ENCODE assay signal across 8 cellular contexts in genomic region chr15:94670436-94671034, GRCh38.
DNase-seq lines count a peak whose midpoint lies in the region; ATAC-seq and TF ChIP-seq lines count a peak whose summit lies in the region.

No MANE protein-coding gene starts in this region.

- H3K9me3 ChIP-seq in lung (ENCODE audit: control insufficient read depth in 2 of 2, insufficient read depth in 1 of 2, low read length in 1 of 2): no peaks in the 10 kb centered on the region

- no peak; the same call in 2 of the 3 replicates for ATAC-seq in GM23338
- ATAC-seq in lung (ENCODE audit: insufficient read depth, low FRiP score): no peak
- ATAC-seq in HG02840 (IDR thresholded peaks at IDR 0.05; ENCODE audit: low FRiP score, unreplicated experiment): no peak

- DNase-seq in GM23338 (ENCODE audit: low spot score) (peak; percentile 57), NCI-H524 (lab: John Stamatoyannopoulos, UW) (peak; percentile 3 to 64), cerebellar cortex (ENCODE audit: low spot score) (peak; percentile 45), lung (ENCODE audit: low spot score) (no peak), C1 segment of cervical spinal cord (lab: John Stamatoyannopoulos, UW) (no peak)
- no peak for DNase-seq in activated CD8-positive, alpha-beta memory T cell treated with anti-CD3 and anti-CD28 coated beads, Interleukin-2, amount 50 U/mL, for 4 hours

- H2AFZ ChIP-seq in GM23338: no peak overlapping the region

- no peak overlapping the region for H3K27ac ChIP-seq in C4-2B
- no peak overlapping the region for H3K27ac ChIP-seq in GM23338 (ENCODE audit: low read depth)
- H3K27ac ChIP-seq in lung (ENCODE audit: low read depth in 1 of 2, low read length in 1 of 2): no peak overlapping the region

- H3K9me2 ChIP-seq in GM23338 (ENCODE audit: insufficient read depth): no peaks in the 10 kb centered on the region

- no peak overlapping the region for H3K4me2 ChIP-seq in GM23338

- H3K9me3 Mint-ChIP-seq in GM23338: no peaks in the 10 kb centered on the region

- no peaks in the 10 kb centered on the region for H4K20me1 ChIP-seq in GM23338 (replicated peaks; ENCODE audit: insufficient read depth)

- no peak overlapping the region for H3K4me3 Mint-ChIP-seq in GM23338

- H3K4me1 Mint-ChIP-seq in GM23338: peaks cover 24% of the 10 kb centered on the region

- H3K79me2 ChIP-seq in GM23338 (replicated peaks; ENCODE audit: insufficient read depth): no peaks in the 10 kb centered on the region

- H3F3A ChIP-seq in GM23338 (replicated peaks; ENCODE audit: low read depth): no peaks in the 10 kb centered on the region

- peaks cover 18% of the 10 kb centered on the region for H3K4me1 ChIP-seq in GM23338 (ENCODE audit: insufficient read depth)
- no peaks in the 10 kb centered on the region for H3K4me1 ChIP-seq in lung (ENCODE audit: control insufficient read depth in 2 of 2, insufficient read depth in 2 of 2, low read length in 2 of 2)

- no peak overlapping the region for H3K27ac Mint-ChIP-seq in GM23338

- 0 to 1% methylated on average over 3 of the region's 3 CpGs for WGBS in lung, 2 donors

- TF ChIP-seq CTCF in C4-2B (conservative IDR thresholded peaks at IDR 0.05): peak; percentile 86
- TF ChIP-seq CTCF in GM23338 (conservative IDR thresholded peaks at IDR 0.05; ENCODE audit: low read depth in 2 of 2): peak; percentile 75 to 91
- peak; percentile 37 for TF ChIP-seq CTCF in lung (IDR thresholded peaks at IDR 0.05; ENCODE audit: control extremely low read depth, extremely low read depth)

- H3K36me3 ChIP-seq in GM23338 (ENCODE audit: insufficient read depth) (no peaks in the 10 kb centered on the region), lung (ENCODE audit: control insufficient read depth in 2 of 2, insufficient read depth in 2 of 2, low read length in 2 of 2) (no peaks in the 10 kb centered on the region)

- H3K4me3 ChIP-seq in GM23338: no peak overlapping the region
- no peak overlapping the region for H3K4me3 ChIP-seq in lung

- H3K36me3 Mint-ChIP-seq in GM23338 (ENCODE audit: low read depth): no peaks in the 10 kb centered on the region

- peaks cover 11% of the 10 kb centered on the region for H3K27me3 Mint-ChIP-seq in GM23338 (ENCODE audit: insufficient read depth, low read depth, poor library complexity)

- no peaks in the 10 kb centered on the region for H3K27me3 ChIP-seq in GM23338 (ENCODE audit: insufficient read depth)
- H3K27me3 ChIP-seq in lung (ENCODE audit: control insufficient read depth, insufficient read depth): no peaks in the 10 kb centered on the region

TF ChIP-seq in GM23338, 12 proteins besides CTCF, POLR2A, EP300 and RAD21 (continues in another document):
- TF ChIP-seq ZNF114 (CRISPR knock-in tag; IDR thresholded peaks at IDR 0.05) (no peak), STAT1 (IDR thresholded peaks at IDR 0.05; ENCODE audit: unreplicated experiment) (no peak), ETS1 (IDR thresholded peaks at IDR 0.05) (no peak), REST (IDR thresholded peaks at IDR 0.05; ENCODE audit: unreplicated experiment) (no peak), NANOG (IDR thresholded peaks at IDR 0.05; ENCODE audit: borderline replicate concordance) (no peak), POLR2AphosphoS5 (IDR thresholded peaks at IDR 0.05; ENCODE audit: low read depth) (no peak), ZNF462 (CRISPR knock-in tag; IDR thresholded peaks at IDR 0.05) (no peak), ZNF331 (CRISPR knock-in tag; IDR thresholded peaks at IDR 0.05; ENCODE audit: low read depth) (no peak), JUNB (IDR thresholded peaks at IDR 0.05; ENCODE audit: unreplicated experiment) (no peak), EZH2 (IDR thresholded peaks at IDR 0.05; ENCODE audit: low read depth, unreplicated experiment) (no peak)

Comparison
In these comparisons a context has a peak if more than half of its experiments do, and no peak if none do; other contexts are left out.
1. DNase-seq: peak in GM23338 (single experiment), NCI-H524 (2 of 2) and cerebellar cortex (single experiment); none in lung (single experiment), activated CD8-positive, alpha-beta memory T cell treated with anti-CD3 and anti-CD28 coated beads, Interleukin-2, amount 50 U/mL, for 4 hours (single experiment) and C1 segment of cervical spinal cord (0 of 14).
2. Peak in every context shown above with its lines, with median percentiles within 50 percentile points of each other: CTCF ChIP-seq.